In the genomic region with DNA sequence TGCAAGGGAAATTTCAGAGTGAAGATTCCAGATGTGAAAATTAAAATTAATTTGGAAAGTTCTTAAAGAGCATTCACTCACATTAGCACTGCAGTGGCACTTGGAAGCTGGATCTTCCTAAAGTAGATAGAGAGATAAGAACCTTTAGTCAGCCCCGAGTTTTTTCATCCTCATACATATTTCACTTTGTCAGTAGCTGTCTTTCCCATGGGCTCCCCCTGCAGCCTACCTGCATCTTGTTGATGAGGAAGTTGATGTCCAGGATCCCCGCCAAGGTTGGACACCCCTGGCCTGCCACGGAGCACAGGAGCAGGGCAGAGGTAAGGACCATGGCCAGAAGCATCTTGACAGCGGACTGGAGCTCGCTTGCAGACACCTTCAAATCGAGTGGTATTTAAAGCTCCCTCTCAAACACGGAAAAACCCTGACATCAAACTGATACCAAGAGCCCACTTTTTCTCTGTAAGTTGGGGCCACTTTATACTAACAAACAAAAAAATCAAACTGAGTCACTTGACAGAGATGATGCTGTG, we compare ENCODE assay signal across 20 cellular contexts. TPM values are rescaled to one million over a fixed set of nuclear protein-coding genes. Genes with fewer than 3 reads are reported as not detected.
DNase-seq lines count a peak whose midpoint lies in the region; ATAC-seq and TF ChIP-seq lines count a peak whose summit lies in the region.
"Had no signal": no experiment of that assay in that cellular context is flagged by ENCODE, and none has a peak within 500 bp of the region (broad histone marks: within the 10 kb centered on the region; RNA-seq: fewer than 3 reads in every experiment).

A gene (minus strand): TSS at position 368 of the 533 bp plus-strand sequence. CDS start 25 bp downstream, at position 343.

- H3K27me3 Mint-ChIP-seq in activated T-cell treated with anti-CD3 and anti-CD28 coated beads, Interleukin-2, amount 50 U/mL, for 4 hours (ENCODE audit: low read depth) = peaks cover 23% of the 10 kb centered on the region
- H3K27me3 Mint-ChIP-seq in activated T-helper 2 cell treated with anti-CD3 and anti-CD28 coated beads, Interferon-gamma antibody, Interleukin-2, Interleukin-4, amounts not matched to agents 10 μg/mL and 5 μg/mL and 100 μg/mL, durations not matched to agents 14 hours and 24 hours and 36 hours (ENCODE audit: low read depth) = peaks cover 62% of the 10 kb centered on the region

- no peaks in the 10 kb centered on the region for H3K79me1 ChIP-seq in neuronal stem cell (ENCODE audit: low read depth, low read length)

- no peak within 1 kb of the TSS for H2BK120ac ChIP-seq in neuronal stem cell (ENCODE audit: low read depth, low read length)

- H3K4me3 Mint-ChIP-seq in activated T-cell treated with anti-CD3 and anti-CD28 coated beads, Interleukin-2, amount 50 U/mL, for 4 hours = peak within 1 kb of the TSS; percentile 11
- peak within 1 kb of the TSS; percentile 37 for H3K4me3 Mint-ChIP-seq in activated T-helper 2 cell treated with anti-CD3 and anti-CD28 coated beads, Interferon-gamma antibody, Interleukin-2, Interleukin-4, amounts not matched to agents 10 μg/mL and 5 μg/mL and 100 μg/mL, durations not matched to agents 14 hours and 24 hours and 36 hours (ENCODE audit: low read depth)
- H3K4me3 Mint-ChIP-seq: H9 had no signal

- intact Hi-C loops in HCT116 (cut with micrococcal nuclease) = no loop called here
- intact Hi-C loops in activated T-helper 2 cell treated with anti-CD3 and anti-CD28 coated beads, Interferon-gamma antibody, Interleukin-2, Interleukin-4, amounts not matched to agents 10 μg/mL and 5 μg/mL and 100 μg/mL, durations not matched to agents 14 hours and 24 hours and 36 hours (cut with micrococcal nuclease) = loop anchor here (1.0 kb wide), 1 partner anchor 19 kb away; no protein-coding TSS in a partner anchor

- H3K36me3 ChIP-seq in HCT116 (ENCODE audit: control insufficient read depth in 1 of 2, insufficient read depth in 2 of 2, low read length in 2 of 2) = no peaks in the 10 kb centered on the region
- H3K36me3 ChIP-seq in neuronal stem cell (replicated peaks in 1 of 2; ENCODE audit: control insufficient read depth in 2 of 2, insufficient read depth in 2 of 2, low read length in 2 of 2) = no peaks in the 10 kb centered on the region

- TF ChIP-seq RAD21 in HCT116 (IDR thresholded peaks at IDR 0.05; ENCODE audit: low read depth) = no peak

- H3K18ac ChIP-seq in neuronal stem cell (ENCODE audit: low read length) = peak within 1 kb of the TSS; percentile 54

- WGBS in neuronal stem cell (ENCODE audit: extremely low coverage in 2 of 2, insufficient read length in 2 of 2, insufficient replicate concordance in 1 of 2), 2 donors = no CpG with 5 or more reads among the region's 7 CpGs

- ATAC-seq in activated T-cell treated with anti-CD3 and anti-CD28 coated beads, Interleukin-2, amount 50 U/mL, for 4 hours = no peak
- peak; percentile 40; the same call in 1 of the 2 replicates for ATAC-seq in HCT116

- peaks cover 3% of the 10 kb centered on the region for H3K4me1 Mint-ChIP-seq in activated T-cell treated with anti-CD3 and anti-CD28 coated beads, Interleukin-2, amount 50 U/mL, for 4 hours (ENCODE audit: low read depth)
- peaks cover 22% of the 10 kb centered on the region for H3K4me1 Mint-ChIP-seq in activated T-helper 2 cell treated with anti-CD3 and anti-CD28 coated beads, Interferon-gamma antibody, Interleukin-2, Interleukin-4, amounts not matched to agents 10 μg/mL and 5 μg/mL and 100 μg/mL, durations not matched to agents 14 hours and 24 hours and 36 hours (ENCODE audit: low read depth)

- no peak within 1 kb of the TSS for H4K8ac ChIP-seq in neuronal stem cell (ENCODE audit: low read depth, low read length)

- H2AFZ ChIP-seq in HCT116 (ENCODE audit: low read depth, low read length, poor library complexity, severe bottlenecking) (no peak within 1 kb of the TSS), neuronal stem cell (ENCODE audit: low read length) (no peak within 1 kb of the TSS)

- H3K4me3 ChIP-seq in HCT116 (replicated peaks in 1 of 2; ENCODE audit: low read depth in 1 of 2, low read length in 2 of 2) = no peak within 1 kb of the TSS
- no peak within 1 kb of the TSS for H3K4me3 ChIP-seq in neuronal stem cell (ENCODE audit: low read length in 2 of 2)

- H3K9ac ChIP-seq in HCT116 (ENCODE audit: low read length) (no peak within 1 kb of the TSS), neuronal stem cell (ENCODE audit: low read depth, low read length, poor library complexity) (no peak within 1 kb of the TSS)

- H2BK15ac ChIP-seq in neuronal stem cell (ENCODE audit: low read length) = no peak within 1 kb of the TSS

- no peaks in the 10 kb centered on the region for H4K20me1 ChIP-seq in HCT116 (ENCODE audit: insufficient read depth)

- no TSS peak for BruUV-seq in HCT116 (replicated peaks; lab: Mats Ljungman, UMichigan)

- CTCF ChIA-PET in HCT116 (lab: Charles Lee) = interaction anchor here (1.9 kb wide), 1 partner anchor 162 kb away, joined by 6 read pairs; no protein-coding TSS in a partner anchor

- H3K27ac ChIP-seq in HCT116 (ENCODE audit: low read depth, low read length) (no peak within 1 kb of the TSS), neuronal stem cell (replicated peaks; ENCODE audit: low read length) (no peak within 1 kb of the TSS)
- H3K27ac ChIP-seq: RWPE1 had no signal

- no peaks in the 10 kb centered on the region for H3K36me3 Mint-ChIP-seq in activated T-cell treated with anti-CD3 and anti-CD28 coated beads, Interleukin-2, amount 50 U/mL, for 4 hours (ENCODE audit: insufficient read depth)
- H3K36me3 Mint-ChIP-seq in activated T-helper 2 cell treated with anti-CD3 and anti-CD28 coated beads, Interferon-gamma antibody, Interleukin-2, Interleukin-4, amounts not matched to agents 10 μg/mL and 5 μg/mL and 100 μg/mL, durations not matched to agents 14 hours and 24 hours and 36 hours (ENCODE audit: low read depth) = no peaks in the 10 kb centered on the region

- no peak for DNase-seq in activated T-cell treated with anti-CD3 and anti-CD28 coated beads, Interleukin-2, amount 50 U/mL, for 4 hours
- DNase-seq in activated T-cell treated with anti-CD3 and anti-CD28 coated beads, Interleukin-2, amount 50 U/mL, for 1 hour = no peak
- DNase-seq in HCT116 (ENCODE audit: low read depth, low spot score) = no peak
- no peak for DNase-seq in activated T-helper 2 cell treated with anti-CD3 and anti-CD28 coated beads, Interferon-gamma antibody, Interleukin-2, Interleukin-4, amounts not matched to agents 10 μg/mL and 5 μg/mL and 100 μg/mL, durations not matched to agents 14 hours and 24 hours and 36 hours (ENCODE audit: low spot score)
- no peak for DNase-seq in neuronal stem cell (ENCODE audit: low spot score)
- DNase-seq in ureter (ENCODE audit: low spot score) = no peak
- no peak for DNase-seq in DMS 273 treated with DMSO at 0.1 percent for 48 hours (lab: John Stamatoyannopoulos, UW)
- DNase-seq: ACHN, C1 segment of cervical spinal cord, DND-41, H9, KBM-7, NCI-H1105, NCI-H1694, NCI-H2081 treated with DMSO at 0.1 percent for 48 hours, NCI-H510A treated with DMSO at 0.1 percent for 48 hours, NCI-H774, SIG-M5 had no signal

- H3K9me3 ChIP-seq in HCT116 (ENCODE audit: control insufficient read depth in 1 of 2, insufficient read depth in 1 of 2, low read depth in 1 of 2, low read length in 2 of 2) = no peaks in the 10 kb centered on the region
- H3K9me3 ChIP-seq in neuronal stem cell (replicated peaks in 1 of 2; ENCODE audit: control insufficient read depth in 2 of 2, insufficient read depth in 1 of 2, low read depth in 1 of 2, low read length in 2 of 2) = no peaks in the 10 kb centered on the region

- H3K4me2 ChIP-seq in HCT116 (ENCODE audit: low read length) = no peak within 1 kb of the TSS
- no peak within 1 kb of the TSS for H3K4me2 ChIP-seq in neuronal stem cell (ENCODE audit: insufficient read depth, low read length, poor library complexity, severe bottlenecking)

- no peak within 1 kb of the TSS for H3K23ac ChIP-seq in neuronal stem cell (ENCODE audit: low read depth, low read length, poor library complexity)

- H3K4me1 ChIP-seq in HCT116 (ENCODE audit: control insufficient read depth in 1 of 2, insufficient read depth in 2 of 2, low read length in 2 of 2) (no peaks in the 10 kb centered on the region), neuronal stem cell (ENCODE audit: control insufficient read depth in 2 of 2, insufficient read depth in 1 of 2, low read depth in 1 of 2, low read length in 2 of 2) (no peaks in the 10 kb centered on the region)

- no peak within 1 kb of the TSS for H3K14ac ChIP-seq in neuronal stem cell (ENCODE audit: low read length)

- TF ChIP-seq CTCF in HCT116 (IDR thresholded peaks at IDR 0.05 in 2 of 3, conservative IDR thresholded peaks at IDR 0.05 in 1 of 3; ENCODE audit: borderline replicate concordance in 1 of 3, insufficient read depth in 1 of 3, low read depth in 2 of 3, low read length in 2 of 3) = no peak

- no peak within 1 kb of the TSS for H4K91ac ChIP-seq in neuronal stem cell (ENCODE audit: low read depth, low read length, poor library complexity)

- no peaks in the 10 kb centered on the region for H3K9me3 Mint-ChIP-seq in activated T-cell treated with anti-CD3 and anti-CD28 coated beads, Interleukin-2, amount 50 U/mL, for 4 hours
- no peaks in the 10 kb centered on the region for H3K9me3 Mint-ChIP-seq in activated T-helper 2 cell treated with anti-CD3 and anti-CD28 coated beads, Interferon-gamma antibody, Interleukin-2, Interleukin-4, amounts not matched to agents 10 μg/mL and 5 μg/mL and 100 μg/mL, durations not matched to agents 14 hours and 24 hours and 36 hours
- H3K9me3 Mint-ChIP-seq: H9 had no signal

- no peaks in the 10 kb centered on the region for H3K79me2 ChIP-seq in HCT116 (ENCODE audit: insufficient read depth, low read length)

- no peak within 1 kb of the TSS for H2BK5ac ChIP-seq in neuronal stem cell (ENCODE audit: low read length)

- no peak within 1 kb of the TSS for H2BK12ac ChIP-seq in neuronal stem cell (ENCODE audit: low read length)

- H3K27me3 ChIP-seq in HCT116 (ENCODE audit: insufficient read depth, low read length) (peaks cover 46% of the 10 kb centered on the region), neuronal stem cell (ENCODE audit: control insufficient read depth in 3 of 3, insufficient read depth in 3 of 3, low read depth in 1 of 3, low read length in 3 of 3) (no peaks in the 10 kb centered on the region)

- no peak within 1 kb of the TSS for H3K27ac Mint-ChIP-seq in activated T-helper 2 cell treated with anti-CD3 and anti-CD28 coated beads, Interferon-gamma antibody, Interleukin-2, Interleukin-4, amounts not matched to agents 10 μg/mL and 5 μg/mL and 100 μg/mL, durations not matched to agents 14 hours and 24 hours and 36 hours

- H3K9me2 ChIP-seq in HCT116 (ENCODE audit: insufficient read depth) = no peaks in the 10 kb centered on the region

- POLR2A ChIA-PET in HCT116 (lab: Charles Lee) = no interaction called here

- H2AK5ac ChIP-seq in neuronal stem cell (ENCODE audit: low read depth, low read length) = no peak within 1 kb of the TSS

- H3K4ac ChIP-seq in neuronal stem cell (ENCODE audit: low read length) = no peak within 1 kb of the TSS

- TF ChIP-seq POLR2A in HCT116 (IDR thresholded peaks at IDR 0.05; ENCODE audit: borderline replicate concordance, extremely low read depth, insufficient read depth, insufficient read length) = no peak

- RAD21 ChIA-PET in HCT116 (lab: Charles Lee; ENCODE audit: low non-redundant PET in 1 of 2, low total read pairs in 2 of 2, uncharacterized antibody in 2 of 2, unreplicated experiment in 2 of 2) = no interaction called here

RNA-seq across cellular contexts. Expression of the gene that starts here (rescaled TPM):
- total RNA-seq in activated T-cell treated with anti-CD3 and anti-CD28 coated beads, Interleukin-2, amount 50 U/mL, for 4 hours = 100 to 1,000 TPM in 2 of 3 donors, 10 to 100 TPM in 1; 74.3 to 198 (median 134) TPM
- total RNA-seq in HCT116 (2021; ENCODE audit: unreplicated experiment) (not detected), ureter (not detected)
- polyA plus RNA-seq in HCT116 (2012) = not detected in 2 replicates
- 94.0 and 104 TPM in 2 replicates for total RNA-seq in activated T-helper 2 cell treated with anti-CD3 and anti-CD28 coated beads, Interferon-gamma antibody, Interleukin-2, Interleukin-4, amounts not matched to agents 10 μg/mL and 5 μg/mL and 100 μg/mL, durations not matched to agents 14 hours and 24 hours and 36 hours
- polyA plus RNA-seq in neuronal stem cell (2013, experiment 1 of 2) = not detected
- polyA plus RNA-seq in neuronal stem cell (2013, experiment 2 of 2) = not detected
- total RNA-seq: G401, H9 had no signal

Comparison
In these comparisons a context has a peak if more than half of its experiments do, and no peak if none do; other contexts are left out.
1. RNA of the gene that starts here (total RNA-seq): 74.3 to 198 TPM in activated T-cell treated with anti-CD3 and anti-CD28 coated beads, Interleukin-2, amount 50 U/mL, for 4 hours and 94.0 to 104 TPM in activated T-helper 2 cell treated with anti-CD3 and anti-CD28 coated beads, Interferon-gamma antibody, Interleukin-2, Interleukin-4, amounts not matched to agents 10 μg/mL and 5 μg/mL and 100 μg/mL, durations not matched to agents 14 hours and 24 hours and 36 hours; not detected in HCT116 (single experiment) and not detected in ureter (single experiment); every median in the first group is over 10 times any median in the second.
2. Peak in ATAC-seq in HCT116; RNA of the gene not detected or under 1 TPM.